ENCODE assay signal across 8 cellular contexts in the genomic region with DNA sequence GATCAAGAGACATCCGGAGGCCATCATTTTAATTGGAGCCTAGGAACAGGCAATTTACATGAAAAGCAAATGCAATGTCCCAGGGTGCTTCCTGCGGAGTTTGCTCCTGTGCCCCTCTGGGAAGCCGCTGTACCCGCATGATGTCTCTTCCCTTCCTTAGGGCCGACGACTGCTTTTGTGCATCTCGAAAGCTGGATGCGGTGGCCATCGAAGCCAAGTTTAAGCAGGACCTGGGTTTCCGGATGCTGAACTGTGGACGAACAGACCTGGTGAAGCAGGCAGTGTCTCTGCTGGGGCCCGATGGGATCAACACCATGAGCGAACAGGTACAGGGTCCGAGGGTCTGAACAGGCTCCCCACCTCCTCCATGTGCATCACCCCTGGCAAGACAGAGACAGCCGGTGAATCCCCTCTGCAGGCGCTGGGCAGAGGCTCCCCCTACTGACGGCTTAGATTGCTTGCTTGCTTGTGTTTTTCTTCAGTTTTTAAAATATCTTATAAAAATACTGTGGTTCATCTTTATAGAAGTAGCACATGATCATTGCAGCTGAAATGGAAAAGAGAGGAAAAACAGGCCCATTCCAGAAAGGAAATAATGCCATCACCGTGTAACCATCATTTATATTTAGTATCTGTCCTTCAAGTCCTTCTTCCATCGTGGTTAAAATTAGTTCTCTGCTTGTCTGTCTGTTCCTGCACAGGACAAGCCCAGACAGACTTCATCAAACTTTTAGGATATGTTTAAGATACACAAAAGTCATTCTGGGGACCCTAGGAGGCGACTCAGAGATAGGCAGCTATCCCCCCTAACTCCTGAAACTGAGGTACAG.
DNase-seq lines count a peak whose midpoint lies in the region; ATAC-seq and TF ChIP-seq lines count a peak whose summit lies in the region.

No MANE protein-coding gene starts in this region.

- ATAC-seq in omental fat pad (ENCODE audit: low FRiP score), result no peak
- ATAC-seq in HG03521 (IDR thresholded peaks at IDR 0.05; ENCODE audit: unreplicated experiment), result no peak

- DNase-seq in ACHN, result peak; percentile 47
- peak; percentile 5 for DNase-seq in GM04504 (ENCODE audit: low read depth)
- peak; percentile 54 for DNase-seq in NCI-H2171 treated with DMSO at 0.1 percent for 48 hours (lab: John Stamatoyannopoulos, UW)
- peak; percentile 56 to 60 for DNase-seq in cardiac fibroblast (ENCODE audit: low read depth in 2 of 2)
- DNase-seq in mesenteric fat pad (ENCODE audit: low spot score), result peak; percentile 83
- no peak for DNase-seq in omental fat pad (ENCODE audit: low spot score)
- no peak for DNase-seq in NCI-H1048 (lab: John Stamatoyannopoulos, UW)

- H3K4me3 ChIP-seq in cardiac fibroblast (replicated peaks in 1 of 2; ENCODE audit: low read depth in 2 of 2, low read length in 2 of 2), result no peak overlapping the region

- TF ChIP-seq CTCF in cardiac fibroblast (IDR thresholded peaks at IDR 0.05; ENCODE audit: low read depth, low read length), result peak; percentile 86
- no peak for TF ChIP-seq CTCF in omental fat pad (IDR thresholded peaks at IDR 0.05)

- in situ Hi-C loops in ACHN (cut with HindIII; ENCODE audit: low pct_ligation_motif_present, low pct_unique_long_range_greater_than_20kb, low sequenced_read_pairs), result loop anchor here (25.0 kb wide), 1 partner anchor 498 kb away; no protein-coding TSS in a partner anchor

Comparison
In these comparisons a context has a peak if more than half of its experiments do, and no peak if none do; other contexts are left out.
1. DNase-seq: peak in ACHN (single experiment), GM04504 (single experiment), NCI-H2171 treated with DMSO at 0.1 percent for 48 hours (single experiment), cardiac fibroblast (2 of 2) and mesenteric fat pad (single experiment); none in omental fat pad (single experiment) and NCI-H1048 (single experiment).